10 cellular contexts compared by ENCODE assay signal in genomic region chr1:85850238-85850637, GRCh38.
A peak's percentile ranks its signal among the peaks of the same experiment; 100 is the strongest.
DNase-seq lines count a peak whose midpoint lies in the region; ATAC-seq, FAIRE-seq and TF ChIP-seq lines count a peak whose summit lies in the region.
"Had no signal": no experiment of that assay in that cellular context is flagged by ENCODE, and none has a peak within 500 bp of the region (broad histone marks: within the 10 kb centered on the region; RNA-seq: fewer than 3 reads in every experiment).

No MANE protein-coding gene starts in this region.

- no peaks in the 10 kb centered on the region for H4K20me1 ChIP-seq in K562 (replicated peaks; ENCODE audit: control insufficient read depth, insufficient read depth, low read length)

- no peak for TF ChIP-seq RAD21 in K562 (CRISPR knock-in tag; conservative IDR thresholded peaks at IDR 0.05 in 1 of 2, IDR thresholded peaks at IDR 0.05 in 1 of 2)

- DNase-seq in Daoy (ENCODE audit: low read depth) (peak; percentile 79), MG63 (peak; percentile 1), K562 (ENCODE audit: extremely low read depth in 1 of 4, low spot score in 3 of 4) (no peak), mesendoderm (peak; percentile 67), posterior vena cava (ENCODE audit: low spot score) (no peak), NCI-H1048 (lab: John Stamatoyannopoulos, UW) (no peak), nucleus accumbens (lab: John Stamatoyannopoulos, UW) (no peak), NCI-H526 treated with DMSO at 0.1 percent for 48 hours (lab: John Stamatoyannopoulos, UW) (no peak)

- no peak overlapping the region for H2BK15ac ChIP-seq in mesendoderm (replicated peaks; ENCODE audit: low read depth)

- POLR2A ChIA-PET in K562 (lab: Yijun Ruan, JAX), result no interaction called here

- peak overlapping the region; percentile 10 for H3K56ac ChIP-seq in mesendoderm (ENCODE audit: low read length)

- H3K4me2 ChIP-seq in K562 (ENCODE audit: insufficient read depth, low read length), result no peak overlapping the region
- H3K4me2 ChIP-seq in mesendoderm (ENCODE audit: low read length), result no peak overlapping the region

- no peaks in the 10 kb centered on the region for H3K27me3 ChIP-seq in MG63
- no peaks in the 10 kb centered on the region for H3K27me3 ChIP-seq in K562 (ENCODE audit: control insufficient read depth in 2 of 2, insufficient read depth in 2 of 2, low read length in 2 of 2)
- H3K27me3 ChIP-seq in mesendoderm (ENCODE audit: insufficient read depth, low read length, poor library complexity), result no peaks in the 10 kb centered on the region

- FAIRE-seq in K562 (lab: Jason Lieb, UNC), result no peak

- 0% methylated on average over 2 of the region's 2 CpGs for WGBS in K562 (ENCODE audit: insufficient coverage, low coverage, missing lambda C conversion rate)
- no CpG with 5 or more reads among the region's 2 CpGs for WGBS in mesendoderm (ENCODE audit: extremely low coverage, insufficient coverage, low lambda C conversion rate)

- CTCF ChIA-PET in K562 (lab: Yijun Ruan, JAX; ENCODE audit: low intra/inter-chr PET ratio), result no interaction called here

- H3K4ac ChIP-seq in mesendoderm (ENCODE audit: low read depth, low read length), result no peak overlapping the region

- H3K9me1 ChIP-seq in K562 (ENCODE audit: control insufficient read depth, insufficient read depth, low read length), result no peaks in the 10 kb centered on the region

- H3K79me1 ChIP-seq in mesendoderm (ENCODE audit: low read length), result no peaks in the 10 kb centered on the region

- in situ Hi-C loops in K562 (cut with MboI), result no loop called here

- no TSS peak for BruUV-seq in K562 (replicated peaks; lab: Mats Ljungman, UMichigan)

- no peak overlapping the region for H3K18ac ChIP-seq in mesendoderm (ENCODE audit: low read length)

- no peaks in the 10 kb centered on the region for H3K79me2 ChIP-seq in K562 (ENCODE audit: control insufficient read depth, insufficient read depth, low read length)
- H3K79me2 ChIP-seq in mesendoderm (ENCODE audit: control insufficient read depth, insufficient read depth, low read length), result no peaks in the 10 kb centered on the region

- H3K27ac ChIP-seq in K562 (ENCODE audit: extremely low read depth, low read depth, low read length), result no peak overlapping the region
- no peak overlapping the region for H3K27ac ChIP-seq in mesendoderm (ENCODE audit: low read depth, low read length)

- no peak overlapping the region for H2BK5ac ChIP-seq in mesendoderm (ENCODE audit: low read length)

- H2BK120ac ChIP-seq in mesendoderm (ENCODE audit: low read depth, low read length), result no peak overlapping the region

- TF ChIP-seq EP300 in K562 (IDR thresholded peaks at IDR 0.05; ENCODE audit: low read length), result no peak

- H3K9ac ChIP-seq in K562 (ENCODE audit: insufficient read depth in 1 of 2, low read depth in 2 of 2, low read length in 2 of 2), result no peak overlapping the region
- no peak overlapping the region for H3K9ac ChIP-seq in mesendoderm (ENCODE audit: low read length)

- H4K8ac ChIP-seq in mesendoderm (ENCODE audit: low read depth, low read length), result no peak overlapping the region

- ATAC-seq in K562, result no peak
- ATAC-seq: left lobe of liver had no signal

- no peak overlapping the region for H3K23ac ChIP-seq in mesendoderm (ENCODE audit: low read length)

- H3K4me3 ChIP-seq in MG63 (no peak overlapping the region), K562 (no peak overlapping the region), mesendoderm (ENCODE audit: low read length) (no peak overlapping the region)
- H3K4me3 ChIP-seq: skin epidermis had no signal

- no peak for TF ChIP-seq POLR2A in K562 (conservative IDR thresholded peaks at IDR 0.05)

- TF ChIP-seq CTCF in K562 (IDR thresholded peaks at IDR 0.05 in 2 of 3, conservative IDR thresholded peaks at IDR 0.05 in 1 of 3; ENCODE audit: insufficient read depth in 2 of 3, low read depth in 1 of 3, low read length in 3 of 3), result no peak

- H3K36me3 ChIP-seq in MG63 (no peaks in the 10 kb centered on the region), K562 (ENCODE audit: control insufficient read depth, insufficient read depth, low read length) (no peaks in the 10 kb centered on the region), mesendoderm (ENCODE audit: control insufficient read depth, insufficient read depth, low read length) (no peaks in the 10 kb centered on the region)

- H3K4me1 ChIP-seq in K562 (replicated peaks in 1 of 2; ENCODE audit: control insufficient read depth in 2 of 2, insufficient read depth in 2 of 2, low read length in 2 of 2) (no peaks in the 10 kb centered on the region), mesendoderm (ENCODE audit: control insufficient read depth, low read depth, low read length) (no peaks in the 10 kb centered on the region)

- no peak overlapping the region for H4K5ac ChIP-seq in mesendoderm (ENCODE audit: low read length)

- intact Hi-C loops in K562 (cut with micrococcal nuclease) (no loop called here), posterior vena cava (cut with DNase I) (no loop called here)

- no peak overlapping the region for H2AK5ac ChIP-seq in mesendoderm (ENCODE audit: low read length)

- H2AFZ ChIP-seq in K562 (ENCODE audit: low read depth, low read length), result no peak overlapping the region

- H3K9me3 ChIP-seq in MG63 (no peaks in the 10 kb centered on the region), K562 (replicated peaks; ENCODE audit: control insufficient read depth, insufficient read depth, low read depth, low read length) (no peaks in the 10 kb centered on the region)

TF ChIP-seq in K562, 482 proteins besides CTCF, POLR2A, EP300 and RAD21:
- no peak for TF ChIP-seq ZNF316 (IDR thresholded peaks at IDR 0.05)
- 0 out of 2 replicates have a peak, but pooled peaks have one; percentile 9 for TF ChIP-seq DEAF1 (CRISPR knock-in tag; IDR thresholded peaks at IDR 0.05)

Comparison
In these comparisons a context has a peak if more than half of its experiments do, and no peak if none do; other contexts are left out.
1. DNase-seq: peak in Daoy (single experiment), MG63 (single experiment) and mesendoderm (single experiment); none in K562 (0 of 4), posterior vena cava (single experiment), NCI-H1048 (single experiment), nucleus accumbens (0 of 56) and NCI-H526 treated with DMSO at 0.1 percent for 48 hours (single experiment).